Comparison of ENCODE assay signal across 8 cellular contexts in the genomic region with DNA sequence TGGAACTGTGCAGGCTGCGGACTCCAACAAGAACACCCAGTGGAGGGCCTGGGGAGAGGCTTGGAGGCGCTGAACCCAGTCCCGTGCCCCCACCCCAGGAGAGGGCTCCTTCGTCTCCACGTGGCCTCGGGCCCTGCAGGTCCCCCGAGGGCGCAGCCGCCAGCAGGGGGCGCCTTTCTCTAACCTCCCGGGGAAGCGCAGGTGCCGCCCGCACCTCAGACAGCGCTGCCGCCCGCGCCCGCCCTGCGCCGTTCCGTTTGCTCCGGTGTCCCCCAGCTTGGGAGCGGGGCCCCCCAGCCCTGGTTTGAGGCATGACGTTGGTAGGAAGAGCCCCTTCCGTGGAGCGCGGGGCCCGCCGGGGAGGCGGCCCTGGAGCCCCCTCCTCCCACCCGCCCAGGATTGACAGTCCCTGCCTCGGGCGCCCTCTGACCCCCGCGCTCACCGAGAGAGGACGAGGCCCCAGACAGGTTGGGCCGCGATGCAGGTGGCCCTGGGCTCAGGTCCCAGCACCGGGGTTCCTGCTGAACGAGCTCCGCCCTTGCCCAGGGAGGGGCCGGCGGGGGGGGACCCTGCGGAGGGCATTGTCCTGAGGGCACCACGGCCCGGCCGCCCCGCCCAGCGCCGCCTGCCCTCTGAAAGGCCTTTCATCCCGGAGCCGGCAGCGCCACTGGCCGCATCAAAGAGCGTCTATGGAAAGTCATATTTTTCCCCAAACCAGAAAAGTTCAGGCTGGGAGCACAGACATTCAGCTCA. TPM values are rescaled to one million over a fixed set of nuclear protein-coding genes. Genes with fewer than 3 reads are reported as not detected.
DNase-seq lines count a peak whose midpoint lies in the region; ATAC-seq, FAIRE-seq and TF ChIP-seq lines count a peak whose summit lies in the region.

No MANE protein-coding gene starts in this region.

- H3K9me2 ChIP-seq in GM23338 (ENCODE audit: insufficient read depth), result no peaks in the 10 kb centered on the region

- POLR2A ChIA-PET in AG04450 (lab: Yijun Ruan, JAX), result interaction anchor here (1.2 kb wide), 1 partner anchor 303 kb away, joined by 4 read pairs; no protein-coding TSS in a partner anchor

- H3K9me3 Mint-ChIP-seq in GM23338, result peaks cover 15% of the 10 kb centered on the region

- H3K27ac ChIP-seq in AG04450 (ENCODE audit: low read depth, low read length) (no peak overlapping the region), GM23338 (ENCODE audit: low read depth) (no peak overlapping the region), RWPE2 (ENCODE audit: poor library complexity, severe bottlenecking) (peak overlapping the region; percentile 19), substantia nigra (ENCODE audit: low read depth, low read length, poor library complexity, severe bottlenecking) (peak overlapping the region; percentile 86)

- no peaks in the 10 kb centered on the region for H3K4me1 ChIP-seq in GM23338 (ENCODE audit: insufficient read depth)
- peaks cover 4% of the 10 kb centered on the region for H3K4me1 ChIP-seq in RWPE2 (ENCODE audit: insufficient read depth, poor library complexity, severe bottlenecking)

- peak overlapping the region; percentile 82 for H3K4me2 ChIP-seq in GM23338

- H3K36me3 Mint-ChIP-seq in GM23338 (ENCODE audit: low read depth), result peaks cover 9% of the 10 kb centered on the region

- no peak overlapping the region for H3K4me3 ChIP-seq in AG04450 (ENCODE audit: low read depth, low read length)
- peak overlapping the region; percentile 60 for H3K4me3 ChIP-seq in GM23338
- peak overlapping the region; percentile 11 for H3K4me3 ChIP-seq in RWPE2 (ENCODE audit: severe bottlenecking)

- H3K4me1 Mint-ChIP-seq in GM23338, result no peaks in the 10 kb centered on the region

- DNase-seq in AG04450 (ENCODE audit: low read depth, low spot score) (no peak), GM23338 (ENCODE audit: low spot score) (peak; percentile 93), RWPE2 (ENCODE audit: low spot score) (peak; percentile 72), frontal cortex (ENCODE audit: low spot score in 2 of 2) (peak; percentile 83 to 88), omental fat pad (ENCODE audit: low spot score) (peak; percentile 83), substantia nigra (lab: John Stamatoyannopoulos, UW) (peak in 45 of 49 donors; percentile 30 to 88 (median 64))
- peak; percentile 96 for DNase-seq in activated effector memory CD4-positive, alpha-beta T cell treated with anti-CD3 and anti-CD28 coated beads, Interleukin-2, amount 50 U/mL, for 16 hours

- no peaks in the 10 kb centered on the region for H3K79me2 ChIP-seq in GM23338 (replicated peaks; ENCODE audit: insufficient read depth)

- peak; percentile 96 for ATAC-seq in GM23338
- peak; percentile 91 for ATAC-seq in RWPE2 (ENCODE audit: low read depth)
- peak; percentile 67 for ATAC-seq in omental fat pad (ENCODE audit: low FRiP score)
- no peak for ATAC-seq in GM21529 (IDR thresholded peaks at IDR 0.05; ENCODE audit: unreplicated experiment)

- no peak overlapping the region for H3K27ac Mint-ChIP-seq in GM23338

- no peaks in the 10 kb centered on the region for H4K20me1 ChIP-seq in GM23338 (replicated peaks; ENCODE audit: insufficient read depth)

- H3K4me3 Mint-ChIP-seq in GM23338, result no peak overlapping the region

- H3K9me3 ChIP-seq in AG04450 (ENCODE audit: control insufficient read depth, insufficient read depth, low read length) (peaks cover 26% of the 10 kb centered on the region), RWPE2 (ENCODE audit: severe bottlenecking) (no peaks in the 10 kb centered on the region)

- H3K36me3 ChIP-seq in GM23338 (ENCODE audit: insufficient read depth) (no peaks in the 10 kb centered on the region), RWPE2 (ENCODE audit: low read depth) (no peaks in the 10 kb centered on the region)

- H3K27me3 Mint-ChIP-seq in GM23338 (ENCODE audit: insufficient read depth, low read depth, poor library complexity), result peaks cover 16% of the 10 kb centered on the region

- no peak for FAIRE-seq in frontal cortex (lab: Jason Lieb, UNC)

- peaks cover 15% of the 10 kb centered on the region for H3F3A ChIP-seq in GM23338 (replicated peaks; ENCODE audit: low read depth)

- TF ChIP-seq CTCF in AG04450 (IDR thresholded peaks at IDR 0.05; ENCODE audit: low read depth, low read length) (peak; percentile 66), GM23338 (conservative IDR thresholded peaks at IDR 0.05; ENCODE audit: low read depth in 2 of 2) (peak; percentile 71 to 87), RWPE2 (IDR thresholded peaks at IDR 0.05; ENCODE audit: poor library complexity, severe bottlenecking) (peak; percentile 87), omental fat pad (IDR thresholded peaks at IDR 0.05) (peak in 1 of 3 donors; percentile 16)

- H2AFZ ChIP-seq in GM23338, result peak overlapping the region; percentile 72

- H3K27me3 ChIP-seq in AG04450 (ENCODE audit: control insufficient read depth, insufficient read depth, low read length), result peaks cover 22% of the 10 kb centered on the region
- H3K27me3 ChIP-seq in GM23338 (ENCODE audit: insufficient read depth), result no peaks in the 10 kb centered on the region
- H3K27me3 ChIP-seq in RWPE2 (ENCODE audit: insufficient read depth, poor library complexity, severe bottlenecking), result no peaks in the 10 kb centered on the region

- CTCF ChIA-PET in AG04450 (lab: Charles Lee), result interaction anchor here (0.6 to 1.1 kb wide), 7 partner anchors 10 to 441 kb away, joined by 3 to 4 read pairs (median 3); no protein-coding TSS in a partner anchor

TF ChIP-seq in GM23338, 12 proteins besides CTCF, POLR2A, EP300 and RAD21 (continues in another document):
- TF ChIP-seq ZNF462 (CRISPR knock-in tag; IDR thresholded peaks at IDR 0.05), result no peak
- no peak for TF ChIP-seq EZH2 (IDR thresholded peaks at IDR 0.05; ENCODE audit: low read depth, unreplicated experiment)
- no peak for TF ChIP-seq POLR2AphosphoS5 (IDR thresholded peaks at IDR 0.05; ENCODE audit: low read depth)
- TF ChIP-seq ZNF114 (CRISPR knock-in tag; IDR thresholded peaks at IDR 0.05), result no peak
- TF ChIP-seq NANOG (IDR thresholded peaks at IDR 0.05; ENCODE audit: borderline replicate concordance), result no peak
- no peak for TF ChIP-seq ZNF331 (CRISPR knock-in tag; IDR thresholded peaks at IDR 0.05; ENCODE audit: low read depth)

RNA-seq across cellular contexts. Expression of gene FOXL3, which starts 42.9 kb away (rescaled TPM):
- polyA plus RNA-seq in AG04450 (2011; rRNA removed), result not detected in 2 replicates
- not detected in 2 replicates for polyA minus RNA-seq in AG04450 (2011; rRNA and poly(A)+ RNA removed)
- total RNA-seq in GM23338 (2014; rRNA removed; shearing (Covaris generic)), result not detected in 2 replicates
- polyA plus RNA-seq in GM23338 (2016; fragmentation: Nextera tagmentation; extraction: Ambion mirVana), result not detected in 2 replicates
- not detected for total RNA-seq in frontal cortex
- not detected for total RNA-seq in omental fat pad

Comparison
In these comparisons a context has a peak if more than half of its experiments do, and no peak if none do; other contexts are left out.
1. H3K27ac ChIP-seq: peak in RWPE2 (single experiment) and substantia nigra (single experiment); none in AG04450 (single experiment) and GM23338 (single experiment).